In genomic region chr17:5877366-5877765, GRCh38 we compare ENCODE assay signal across 31 cellular contexts.
"Had no signal": no experiment of that assay in that cellular context is flagged by ENCODE, and none has a peak within 500 bp of the region (broad histone marks: within the 10 kb centered on the region; RNA-seq: fewer than 3 reads in every experiment).

No MANE protein-coding gene starts in this region.

- H3K4me1 Mint-ChIP-seq: activated B cell treated with CpG ODN at 0.5 μM for 24 hours; activated naive CD4-positive, alpha-beta T cell treated with anti-CD3 and anti-CD28 coated beads, Interleukin-2, amount 50 U/mL, for 24 hours; activated naive CD8-positive, alpha-beta T cell treated with anti-CD3 and anti-CD28 coated beads for 36 hours; activated naive CD8-positive, alpha-beta T cell treated with anti-CD3 and anti-CD28 coated beads, Interleukin-2, amount 50 U/mL, for 24 hours; activated T-helper 17 cell treated with anti-CD3 and anti-CD28 coated beads, Interleukin-2, amount 50 U/mL, for 72 hours had no signal

- H3K36me3 ChIP-seq: adrenal gland, esophagus muscularis mucosa, gastrocnemius medialis, heart right ventricle, WERI-Rb-1 had no signal

- DNase-seq: activated B cell treated with CpG ODN at 0.5 μM for 24 hours; activated CD4-positive, alpha-beta T cell treated with anti-CD3 and anti-CD28 coated beads for 48 hours; activated CD4-positive, alpha-beta T cell treated with anti-CD3 and anti-CD28 coated beads, Interleukin-2, amount 50 U/mL, for 1 hour; activated CD4-positive, alpha-beta T cell treated with anti-CD3 and anti-CD28 coated beads, Interleukin-2, amount 50 U/mL, for 48 hours; activated CD8-positive, alpha-beta memory T cell treated with anti-CD3 and anti-CD28 coated beads for 24 hours; activated CD8-positive, alpha-beta T cell treated with anti-CD3 and anti-CD28 coated beads for 36 hours; activated effector memory CD4-positive, alpha-beta T cell treated with Interleukin-2 at 50 U/mL for 16 hours; activated gamma-delta T cell treated with Interleukin-2 at 50 U/mL for 16 hours; activated naive CD4-positive, alpha-beta T cell treated with Interleukin-2 at 50 U/mL for 16 hours; activated naive CD8-positive, alpha-beta T cell treated with anti-CD3 and anti-CD28 coated beads for 36 hours; activated naive CD8-positive, alpha-beta T cell treated with anti-CD3 and anti-CD28 coated beads, Interleukin-2, amount 50 U/mL, for 24 hours; activated T-cell treated with anti-CD3 and anti-CD28 coated beads, Interleukin-2, amount 50 U/mL, for 4 hours; central memory CD4-positive, alpha-beta T cell; cerebellar nuclear complex; effector CD4-positive, alpha-beta T cell; effector memory CD8-positive, alpha-beta T cell; erythroblast; foreskin keratinocyte; T-helper 9 cell; WERI-Rb-1 had no signal

- H3K36me3 Mint-ChIP-seq: activated naive CD4-positive, alpha-beta T cell treated with anti-CD3 and anti-CD28 coated beads, Interleukin-2, amount 50 U/mL, for 24 hours; activated naive CD8-positive, alpha-beta T cell treated with anti-CD3 and anti-CD28 coated beads for 36 hours had no signal

- H3K9me3 ChIP-seq: adrenal gland, body of pancreas, esophagus muscularis mucosa, gastrocnemius medialis, heart right ventricle had no signal

- H3K4me3 Mint-ChIP-seq: activated B cell treated with CpG ODN at 0.5 μM for 24 hours; activated CD8-positive, alpha-beta T cell treated with anti-CD3 and anti-CD28 coated beads for 36 hours; activated naive CD4-positive, alpha-beta T cell treated with anti-CD3 and anti-CD28 coated beads, Interleukin-2, amount 50 U/mL, for 24 hours; activated naive CD8-positive, alpha-beta T cell treated with anti-CD3 and anti-CD28 coated beads for 36 hours; activated naive CD8-positive, alpha-beta T cell treated with anti-CD3 and anti-CD28 coated beads, Interleukin-2, amount 50 U/mL, for 24 hours; activated T-cell treated with anti-CD3 and anti-CD28 coated beads, Interleukin-2, amount 50 U/mL, for 4 hours; activated T-helper 17 cell treated with anti-CD3 and anti-CD28 coated beads, Interleukin-2, amount 50 U/mL, for 72 hours; dendritic cell treated with granulocyte-macrophage colony-stimulating factor and Interleukin-4, amounts not matched to agents 40 ng/mL and 50 ng/mL, for 4 days; effector memory CD8-positive, alpha-beta T cell; T-helper 1 cell treated with Interleukin-12 subunit alpha and Interleukin-12 subunit beta and Interleukin-4 antibody, amounts not matched to agents 30 μg/mL and 1 μg/mL, for 36 hours had no signal

- H3K9me3 Mint-ChIP-seq: activated B cell treated with CpG ODN at 0.5 μM for 24 hours; activated CD8-positive, alpha-beta T cell treated with anti-CD3 and anti-CD28 coated beads for 36 hours; activated naive CD4-positive, alpha-beta T cell treated with anti-CD3 and anti-CD28 coated beads, Interleukin-2, amount 50 U/mL, for 24 hours; activated naive CD8-positive, alpha-beta T cell treated with anti-CD3 and anti-CD28 coated beads for 36 hours; activated naive CD8-positive, alpha-beta T cell treated with anti-CD3 and anti-CD28 coated beads, Interleukin-2, amount 50 U/mL, for 24 hours; activated T-cell treated with anti-CD3 and anti-CD28 coated beads, Interleukin-2, amount 50 U/mL, for 4 hours; activated T-helper 17 cell treated with anti-CD3 and anti-CD28 coated beads, Interleukin-2, amount 50 U/mL, for 72 hours; dendritic cell treated with granulocyte-macrophage colony-stimulating factor and Interleukin-4, amounts not matched to agents 40 ng/mL and 50 ng/mL, for 4 days; effector memory CD8-positive, alpha-beta T cell; T-helper 1 cell treated with Interleukin-12 subunit alpha and Interleukin-12 subunit beta and Interleukin-4 antibody, amounts not matched to agents 30 μg/mL and 1 μg/mL, for 36 hours had no signal

- H3K27me3 ChIP-seq: body of pancreas, gastrocnemius medialis had no signal

- H3K27ac ChIP-seq: adrenal gland, body of pancreas, coronary artery, esophagus muscularis mucosa, foreskin keratinocyte, heart right ventricle, WERI-Rb-1 had no signal

- ATAC-seq: activated CD4-positive, CD25-positive, alpha-beta regulatory T cell treated with anti-CD3 and anti-CD28 coated beads, Interleukin-2, amount 50 U/mL, for 24 hours; activated CD8-positive, alpha-beta T cell treated with anti-CD3 and anti-CD28 coated beads for 36 hours; activated naive CD8-positive, alpha-beta T cell treated with anti-CD3 and anti-CD28 coated beads, Interleukin-2, amount 50 U/mL, for 24 hours; activated T-cell treated with anti-CD3 and anti-CD28 coated beads, Interleukin-2, amount 50 U/mL, for 4 hours; activated T-helper 17 cell treated with anti-CD3 and anti-CD28 coated beads, Interleukin-2, amount 50 U/mL, for 72 hours; body of pancreas; effector memory CD8-positive, alpha-beta T cell; foreskin keratinocyte had no signal

- H3K4me3 ChIP-seq: adrenal gland, body of pancreas, coronary artery, esophagus muscularis mucosa, gastrocnemius medialis, heart right ventricle had no signal

- H3K4me1 ChIP-seq: adrenal gland, body of pancreas, foreskin keratinocyte had no signal

- H3K27ac Mint-ChIP-seq: activated B cell treated with CpG ODN at 0.5 μM for 24 hours; activated CD8-positive, alpha-beta T cell treated with anti-CD3 and anti-CD28 coated beads for 36 hours; activated naive CD4-positive, alpha-beta T cell treated with anti-CD3 and anti-CD28 coated beads, Interleukin-2, amount 50 U/mL, for 24 hours; activated naive CD8-positive, alpha-beta T cell treated with anti-CD3 and anti-CD28 coated beads for 36 hours; activated naive CD8-positive, alpha-beta T cell treated with anti-CD3 and anti-CD28 coated beads, Interleukin-2, amount 50 U/mL, for 24 hours; activated T-helper 17 cell treated with anti-CD3 and anti-CD28 coated beads, Interleukin-2, amount 50 U/mL, for 72 hours; dendritic cell treated with granulocyte-macrophage colony-stimulating factor and Interleukin-4, amounts not matched to agents 40 ng/mL and 50 ng/mL, for 4 days; effector memory CD8-positive, alpha-beta T cell; T-helper 1 cell treated with Interleukin-12 subunit alpha and Interleukin-12 subunit beta and Interleukin-4 antibody, amounts not matched to agents 30 μg/mL and 1 μg/mL, for 36 hours had no signal
